In genomic region chr16:2829501-2830354, GRCh38 we compare ENCODE assay signal across 13 cellular contexts. TPM values are rescaled to one million over a fixed set of nuclear protein-coding genes. Genes with fewer than 3 reads are reported as not detected.
A peak's percentile ranks its signal among the peaks of the same experiment; 100 is the strongest.
DNase-seq lines count a peak whose midpoint lies in the region; ATAC-seq and TF ChIP-seq lines count a peak whose summit lies in the region.
"Had no signal": no experiment of that assay in that cellular context is flagged by ENCODE, and none has a peak within 500 bp of the region (broad histone marks: within the 10 kb centered on the region; RNA-seq: fewer than 3 reads in every experiment).

ZG16B (plus strand) TSS chr16:2830303; CDS start chr16:2830442, 139 bp downstream.

- no peak within 1 kb of the TSS for H3K4me3 ChIP-seq in hepatocyte
- H3K4me3 ChIP-seq in transverse colon, result no peak within 1 kb of the TSS
- H3K4me3 ChIP-seq: SJSA1 had no signal

- no peak within 1 kb of the TSS for H3K4me2 ChIP-seq in hepatocyte

- TF ChIP-seq CTCF in hepatocyte (IDR thresholded peaks at IDR 0.05; ENCODE audit: poor library complexity), result no peak
- no peak for TF ChIP-seq CTCF in transverse colon (IDR thresholded peaks at IDR 0.05)

- no peak for TF ChIP-seq EP300 in transverse colon (IDR thresholded peaks at IDR 0.05; ENCODE audit: low read depth)

- H3K79me2 ChIP-seq in hepatocyte, result no peaks in the 10 kb centered on the region

- H3K4me1 ChIP-seq in hepatocyte (ENCODE audit: insufficient read depth), result peaks cover 8% of the 10 kb centered on the region
- H3K4me1 ChIP-seq in transverse colon, result peaks cover 0 to 15% (median 9%) of the 10 kb centered on the region in 4 donors
- H3K4me1 ChIP-seq: SJSA1 had no signal

- intact Hi-C loops in transverse colon (cut with DNase I; ENCODE audit: low total_unique reads), result no loop called here

- H3K27me3 Mint-ChIP-seq in activated CD8-positive, alpha-beta memory T cell treated with anti-CD3 and anti-CD28 coated beads, Interleukin-2, amount 10 ng/mL, durations not matched to agents 7 days and 5 days, result peaks cover 6% of the 10 kb centered on the region
- H3K27me3 Mint-ChIP-seq in T-helper 1 cell treated with Interleukin-12 subunit alpha and Interleukin-12 subunit beta and Interleukin-4 antibody, amounts not matched to agents 30 μg/mL and 1 μg/mL, for 36 hours (ENCODE audit: low read depth), result no peaks in the 10 kb centered on the region

- H3K9me3 ChIP-seq in hepatocyte (ENCODE audit: low read depth) (no peaks in the 10 kb centered on the region), transverse colon (no peaks in the 10 kb centered on the region)
- H3K9me3 ChIP-seq: SJSA1 had no signal

- no peaks in the 10 kb centered on the region for H3K36me3 Mint-ChIP-seq in activated CD8-positive, alpha-beta memory T cell treated with anti-CD3 and anti-CD28 coated beads, Interleukin-2, amount 10 ng/mL, durations not matched to agents 7 days and 5 days
- H3K36me3 Mint-ChIP-seq in T-helper 1 cell treated with Interleukin-12 subunit alpha and Interleukin-12 subunit beta and Interleukin-4 antibody, amounts not matched to agents 30 μg/mL and 1 μg/mL, for 36 hours (ENCODE audit: low read depth), result peaks cover 2% of the 10 kb centered on the region
- H3K36me3 Mint-ChIP-seq: naive thymus-derived CD8-positive, alpha-beta T cell had no signal

- peaks cover 2% of the 10 kb centered on the region for H3K4me1 Mint-ChIP-seq in activated CD8-positive, alpha-beta memory T cell treated with anti-CD3 and anti-CD28 coated beads, Interleukin-2, amount 10 ng/mL, durations not matched to agents 7 days and 5 days
- peaks cover 2% of the 10 kb centered on the region for H3K4me1 Mint-ChIP-seq in T-helper 1 cell treated with Interleukin-12 subunit alpha and Interleukin-12 subunit beta and Interleukin-4 antibody, amounts not matched to agents 30 μg/mL and 1 μg/mL, for 36 hours (ENCODE audit: low read depth)

- no peaks in the 10 kb centered on the region for H4K20me1 ChIP-seq in hepatocyte (ENCODE audit: insufficient read depth, poor library complexity, severe bottlenecking)

- H3K4me3 Mint-ChIP-seq in activated CD8-positive, alpha-beta memory T cell treated with anti-CD3 and anti-CD28 coated beads, Interleukin-2, amount 10 ng/mL, durations not matched to agents 7 days and 5 days, result no peak within 1 kb of the TSS
- peak within 1 kb of the TSS; percentile 46 for H3K4me3 Mint-ChIP-seq in T-helper 1 cell treated with Interleukin-12 subunit alpha and Interleukin-12 subunit beta and Interleukin-4 antibody, amounts not matched to agents 30 μg/mL and 1 μg/mL, for 36 hours
- H3K4me3 Mint-ChIP-seq: naive thymus-derived CD8-positive, alpha-beta T cell had no signal

- H3K9me2 ChIP-seq in hepatocyte (replicated peaks; ENCODE audit: insufficient read depth), result no peaks in the 10 kb centered on the region

- 81% methylated on average over 32 of the region's 32 CpGs for WGBS in hepatocyte (ENCODE audit: low lambda C conversion rate, missing lambda C conversion rate)
- 50% methylated on average over 21 of the region's 32 CpGs; no CpG with 5 or more reads in 1 of the 2 donors for WGBS in transverse colon (ENCODE audit: low coverage in 1 of 2), 2 donors

- TF ChIP-seq POLR2A in transverse colon (IDR thresholded peaks at IDR 0.05), result no peak

- CTCF ChIA-PET in activated CD8-positive, alpha-beta memory T cell treated with anti-CD3 and anti-CD28 coated beads, Interleukin-2, amount 10 ng/mL, durations not matched to agents 7 days and 5 days (lab: Charles Lee), result no interaction called here

- no peaks in the 10 kb centered on the region for H3K36me3 ChIP-seq in hepatocyte (replicated peaks; ENCODE audit: insufficient read depth, low read depth)
- no peaks in the 10 kb centered on the region for H3K36me3 ChIP-seq in transverse colon
- H3K36me3 ChIP-seq: SJSA1 had no signal

- no peak within 1 kb of the TSS for H2AFZ ChIP-seq in hepatocyte

- H3K27me3 ChIP-seq in hepatocyte (no peaks in the 10 kb centered on the region), transverse colon (peaks cover 8% of the 10 kb centered on the region)
- H3K27me3 ChIP-seq: SJSA1 had no signal

- H3K27ac ChIP-seq in hepatocyte (peak within 1 kb of the TSS; percentile 67), transverse colon (peak within 1 kb of the TSS in 3 of 4 donors; percentile 41 to 78 (median 75))
- H3K27ac ChIP-seq: SJSA1 had no signal

- DNase-seq in activated CD8-positive, alpha-beta memory T cell treated with anti-CD3 and anti-CD28 coated beads, Interleukin-2, amount 10 ng/mL, durations not matched to agents 7 days and 5 days, result no peak
- DNase-seq in activated CD8-positive, alpha-beta memory T cell treated with anti-CD3 and anti-CD28 coated beads, Interleukin-2, amount 50 U/mL, for 48 hours, result no peak
- DNase-seq in hepatocyte (ENCODE audit: low spot score) (no peak), transverse colon (peak; percentile 65), DMS114 treated with DMSO at 0.1 percent for 48 hours (lab: John Stamatoyannopoulos, UW; ENCODE audit: unreplicated experiment) (no peak), pons (ENCODE audit: low spot score) (no peak)
- DNase-seq in NK-92 treated with Interleukin-12 subunit alpha and Interleukin-12 subunit beta, amount 100 ng/mL, for 24 hours (lab: John Stamatoyannopoulos, UW), result no peak
- DNase-seq: activated CD4-positive, alpha-beta T cell treated with anti-CD3 and anti-CD28 coated beads for 4 hours; Karpas-422; naive thymus-derived CD8-positive, alpha-beta T cell; NCI-H446 had no signal

- in situ Hi-C loops in transverse colon (cut with MboI; ENCODE audit: low pct_ligation_motif_present in 1 of 4, low pct_unique_long_range_greater_than_20kb in 1 of 4, low sequenced_read_pairs in 3 of 4), result no loop called here

- peak; percentile 53 for ATAC-seq in activated CD8-positive, alpha-beta memory T cell treated with anti-CD3 and anti-CD28 coated beads, Interleukin-2, amount 10 ng/mL, durations not matched to agents 7 days and 5 days
- ATAC-seq: naive thymus-derived CD8-positive, alpha-beta T cell had no signal

- no peak within 1 kb of the TSS for H3K27ac Mint-ChIP-seq in activated CD8-positive, alpha-beta memory T cell treated with anti-CD3 and anti-CD28 coated beads, Interleukin-2, amount 10 ng/mL, durations not matched to agents 7 days and 5 days
- peak within 1 kb of the TSS; percentile 73 for H3K27ac Mint-ChIP-seq in T-helper 1 cell treated with Interleukin-12 subunit alpha and Interleukin-12 subunit beta and Interleukin-4 antibody, amounts not matched to agents 30 μg/mL and 1 μg/mL, for 36 hours

- peaks cover 2% of the 10 kb centered on the region for H3K9me3 Mint-ChIP-seq in activated CD8-positive, alpha-beta memory T cell treated with anti-CD3 and anti-CD28 coated beads, Interleukin-2, amount 10 ng/mL, durations not matched to agents 7 days and 5 days (ENCODE audit: low read depth)
- H3K9me3 Mint-ChIP-seq in T-helper 1 cell treated with Interleukin-12 subunit alpha and Interleukin-12 subunit beta and Interleukin-4 antibody, amounts not matched to agents 30 μg/mL and 1 μg/mL, for 36 hours, result peaks cover 5% of the 10 kb centered on the region
- H3K9me3 Mint-ChIP-seq: naive thymus-derived CD8-positive, alpha-beta T cell had no signal

RNA-seq across cellular contexts. Expression of gene ZG16B, which starts in this region (rescaled TPM):
- 1 to 10 TPM; 3.6 to 7.0 TPM for total RNA-seq in activated CD8-positive, alpha-beta memory T cell treated with anti-CD3 and anti-CD28 coated beads, Interleukin-2, amount 10 ng/mL, durations not matched to agents 7 days and 5 days
- total RNA-seq in hepatocyte, result 4.3 and 5.4 TPM in 2 replicates
- polyA plus RNA-seq in hepatocyte, result 4.9 and 7.9 TPM in 2 replicates
- total RNA-seq in transverse colon, result 10 to 100 TPM in 2 of 4 donors, 1 to 10 TPM in 1, not detected in 1; 5.2 to 28.3 (median 15.9) TPM
- total RNA-seq: naive thymus-derived CD8-positive, alpha-beta T cell had no signal
- polyA plus RNA-seq: naive thymus-derived CD8-positive, alpha-beta T cell had no signal
